In genomic region chr16:19831678-19832077, GRCh38 we compare ENCODE assay signal across 14 cellular contexts.
DNase-seq lines count a peak whose midpoint lies in the region; ATAC-seq and TF ChIP-seq lines count a peak whose summit lies in the region.
"Had no signal": no experiment of that assay in that cellular context is flagged by ENCODE, and none has a peak within 500 bp of the region (broad histone marks: within the 10 kb centered on the region; RNA-seq: fewer than 3 reads in every experiment).

No MANE protein-coding gene starts in this region.

- no peaks in the 10 kb centered on the region for H3K36me3 ChIP-seq in OCI-LY3 (replicated peaks; ENCODE audit: low read depth, low read length)

- H3K4me3 ChIP-seq in OCI-LY3 (ENCODE audit: low read length): peak overlapping the region; percentile 27; the same call in 1 of the 2 replicates

- peaks cover 45% of the 10 kb centered on the region for H3K4me1 ChIP-seq in OCI-LY3 (ENCODE audit: low read length)

- H2AFZ ChIP-seq in OCI-LY3 (ENCODE audit: low read depth, low read length): peak overlapping the region; percentile 79; the same call in 1 of the 2 replicates

- H3K4me3 Mint-ChIP-seq in activated naive CD8-positive, alpha-beta T cell treated with anti-CD3 and anti-CD28 coated beads, Interleukin-2, amount 50 U/mL, for 24 hours: no peak overlapping the region
- H3K4me3 Mint-ChIP-seq: B cell had no signal

- ATAC-seq in GM18517 (IDR thresholded peaks at IDR 0.05; ENCODE audit: unreplicated experiment): no peak
- no peak for ATAC-seq in activated naive CD8-positive, alpha-beta T cell treated with anti-CD3 and anti-CD28 coated beads, Interleukin-2, amount 50 U/mL, for 24 hours

- H3K9me3 Mint-ChIP-seq in activated naive CD8-positive, alpha-beta T cell treated with anti-CD3 and anti-CD28 coated beads, Interleukin-2, amount 50 U/mL, for 24 hours: no peaks in the 10 kb centered on the region

- DNase-seq in AG09319 (ENCODE audit: extremely low read depth, low read depth): peak; percentile 39
- DNase-seq in caudate nucleus (lab: John Stamatoyannopoulos, UW): no peak
- peak; percentile 77 for DNase-seq in kidney glomerular epithelial cell (lab: John Stamatoyannopoulos, UW)
- no peak for DNase-seq in iPS-NIHi7 (ENCODE audit: extremely low spot score)
- DNase-seq in activated naive CD8-positive, alpha-beta T cell treated with anti-CD3 and anti-CD28 coated beads, Interleukin-2, amount 50 U/mL, for 24 hours: no peak
- DNase-seq in NCI-H1694 (lab: John Stamatoyannopoulos, UW): no peak
- DNase-seq: activated gamma-delta T cell treated with Interleukin-2 at 50 U/mL for 16 hours; effector memory CD4-positive, alpha-beta T cell; NCI-H1930; nucleus accumbens; trophoblast cell had no signal

- no peaks in the 10 kb centered on the region for H3K79me2 ChIP-seq in OCI-LY3 (ENCODE audit: low read length)

- no peaks in the 10 kb centered on the region for H3K9me3 ChIP-seq in OCI-LY3 (ENCODE audit: insufficient read depth, low read length)

- H3K4me2 ChIP-seq in OCI-LY3 (ENCODE audit: low read length): peak overlapping the region; percentile 66

- H3K9ac ChIP-seq in OCI-LY3 (ENCODE audit: low read length): peak overlapping the region; percentile 55

- no peak for TF ChIP-seq CTCF in AG09319 (IDR thresholded peaks at IDR 0.05; ENCODE audit: low read depth, low read length)
- TF ChIP-seq CTCF in OCI-LY3 (IDR thresholded peaks at IDR 0.05; ENCODE audit: low read depth, low read length): no peak

- peak overlapping the region; percentile 93 for H3K27ac ChIP-seq in OCI-LY3 (ENCODE audit: low read length)
- H3K27ac ChIP-seq in caudate nucleus (ENCODE audit: low read depth, low read length): peak overlapping the region; percentile 7

- H3K27me3 Mint-ChIP-seq in activated naive CD8-positive, alpha-beta T cell treated with anti-CD3 and anti-CD28 coated beads, Interleukin-2, amount 50 U/mL, for 24 hours: no peaks in the 10 kb centered on the region
- H3K27me3 Mint-ChIP-seq: B cell had no signal

- H3K4me1 Mint-ChIP-seq in activated naive CD8-positive, alpha-beta T cell treated with anti-CD3 and anti-CD28 coated beads, Interleukin-2, amount 50 U/mL, for 24 hours: no peaks in the 10 kb centered on the region

- no peaks in the 10 kb centered on the region for H3K36me3 Mint-ChIP-seq in activated naive CD8-positive, alpha-beta T cell treated with anti-CD3 and anti-CD28 coated beads, Interleukin-2, amount 50 U/mL, for 24 hours (ENCODE audit: low read depth)

- no peak overlapping the region for H3K27ac Mint-ChIP-seq in activated naive CD8-positive, alpha-beta T cell treated with anti-CD3 and anti-CD28 coated beads, Interleukin-2, amount 50 U/mL, for 24 hours
- H3K27ac Mint-ChIP-seq: B cell had no signal

- no peaks in the 10 kb centered on the region for H4K20me1 ChIP-seq in OCI-LY3 (ENCODE audit: insufficient read depth, low read length)

- H3K27me3 ChIP-seq in OCI-LY3 (ENCODE audit: low read depth, low read length): no peaks in the 10 kb centered on the region

Comparison
In these comparisons a context has a peak if more than half of its experiments do, and no peak if none do; other contexts are left out.
1. DNase-seq: peak in AG09319 (single experiment) and kidney glomerular epithelial cell (single experiment); none in caudate nucleus (0 of 61), iPS-NIHi7 (single experiment), activated naive CD8-positive, alpha-beta T cell treated with anti-CD3 and anti-CD28 coated beads, Interleukin-2, amount 50 U/mL, for 24 hours (single experiment) and NCI-H1694 (single experiment).